ENCODE assay signal across 14 cellular contexts in the genomic region with DNA sequence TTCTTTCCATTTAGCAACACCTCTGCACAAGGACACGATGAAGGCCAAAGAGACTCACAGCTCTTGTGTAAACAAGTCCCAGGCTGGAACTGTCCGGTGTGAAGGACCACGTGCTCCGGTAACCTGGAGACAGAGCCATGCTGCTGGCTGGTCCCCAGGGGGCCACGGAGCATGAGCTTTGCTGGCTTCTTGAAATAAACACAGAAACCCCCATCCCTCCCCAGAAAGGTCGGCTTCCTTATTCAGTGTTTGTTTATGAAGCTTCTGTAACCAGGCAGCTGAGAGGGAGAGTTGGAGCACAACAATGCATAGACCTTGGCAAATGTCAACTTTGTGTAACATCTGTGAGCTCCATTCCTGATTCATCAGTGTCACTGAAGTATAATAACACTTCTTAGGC.
A peak's percentile ranks its signal among the peaks of the same experiment; 100 is the strongest.
DNase-seq lines count a peak whose midpoint lies in the region; ATAC-seq lines count a peak whose summit lies in the region.
"Had no signal": no experiment of that assay in that cellular context is flagged by ENCODE, and none has a peak within 500 bp of the region (broad histone marks: within the 10 kb centered on the region; RNA-seq: fewer than 3 reads in every experiment).

No MANE protein-coding gene starts in this region.

- intact Hi-C loops in left ventricle myocardium superior (cut with micrococcal nuclease) = no loop called here

- H3K4me1 ChIP-seq in SJSA1 (replicated peaks) = peaks cover 38% of the 10 kb centered on the region

- DNase-seq in NCI-H2196 (lab: John Stamatoyannopoulos, UW; ENCODE audit: unreplicated experiment) (peak; percentile 8), NCI-H2196 treated with DMSO at 0.1 percent for 48 hours (lab: John Stamatoyannopoulos, UW; ENCODE audit: unreplicated experiment) (no peak), SJSA1 (ENCODE audit: low read depth in 1 of 2, low spot score in 2 of 2) (peak; percentile 50 to 52), left ventricle myocardium superior (peak; percentile 44), cerebellum (ENCODE audit: low spot score) (no peak)
- DNase-seq in activated T-cell treated with anti-CD3 and anti-CD28 coated beads, Interleukin-2, amount 50 U/mL, for 48 hours = no peak
- DNase-seq: ACHN; activated CD4-positive, alpha-beta T cell treated with anti-CD3 and anti-CD28 coated beads for 4 hours; activated T-cell treated with anti-CD3 and anti-CD28 coated beads, Interleukin-2, amount 50 U/mL, for 72 hours; dorsolateral prefrontal cortex; NCI-H526 treated with DMSO at 0.1 percent for 48 hours; RPMI8226 had no signal

- no peak overlapping the region for H3K4me3 Mint-ChIP-seq in stimulated activated memory B cell treated with anti-CD40 and anti-IgM and Interleukin-4, amounts not matched to agents 10 μg/mL and 1 μg/mL and 100 μg/mL, for 72 hours
- H3K4me3 Mint-ChIP-seq: activated T-cell treated with anti-CD3 and anti-CD28 coated beads, Interleukin-2, amount 50 U/mL, for 72 hours had no signal

- no peaks in the 10 kb centered on the region for H3K9me3 ChIP-seq in SJSA1 (replicated peaks)

- peaks cover 28% of the 10 kb centered on the region for H3K36me3 Mint-ChIP-seq in stimulated activated memory B cell treated with anti-CD40 and anti-IgM and Interleukin-4, amounts not matched to agents 10 μg/mL and 1 μg/mL and 100 μg/mL, for 72 hours

- peaks cover 24% of the 10 kb centered on the region for H3K4me1 Mint-ChIP-seq in stimulated activated memory B cell treated with anti-CD40 and anti-IgM and Interleukin-4, amounts not matched to agents 10 μg/mL and 1 μg/mL and 100 μg/mL, for 72 hours

- no peaks in the 10 kb centered on the region for H3K27me3 Mint-ChIP-seq in stimulated activated memory B cell treated with anti-CD40 and anti-IgM and Interleukin-4, amounts not matched to agents 10 μg/mL and 1 μg/mL and 100 μg/mL, for 72 hours

- peak overlapping the region; percentile 51 for H3K27ac ChIP-seq in SJSA1
- H3K27ac ChIP-seq: dorsolateral prefrontal cortex had no signal

- H3K27ac Mint-ChIP-seq in stimulated activated memory B cell treated with anti-CD40 and anti-IgM and Interleukin-4, amounts not matched to agents 10 μg/mL and 1 μg/mL and 100 μg/mL, for 72 hours = peak overlapping the region; percentile 88
- H3K27ac Mint-ChIP-seq: activated T-cell treated with anti-CD3 and anti-CD28 coated beads, Interleukin-2, amount 50 U/mL, for 72 hours had no signal

- no peaks in the 10 kb centered on the region for H3K27me3 ChIP-seq in SJSA1 (replicated peaks)

- H3K36me3 ChIP-seq in SJSA1 = peaks cover 11% of the 10 kb centered on the region

- no peak overlapping the region for H3K4me3 ChIP-seq in SJSA1
- H3K4me3 ChIP-seq: dorsolateral prefrontal cortex had no signal

- ATAC-seq in left ventricle myocardium superior = peak; percentile 91
- ATAC-seq in stimulated activated memory B cell treated with anti-CD40 and anti-IgM and Interleukin-4, amounts not matched to agents 10 μg/mL and 1 μg/mL and 100 μg/mL, for 72 hours = peak; percentile 94
- no peak for ATAC-seq in GM21528 (IDR thresholded peaks at IDR 0.05; ENCODE audit: low FRiP score, unreplicated experiment)
- ATAC-seq: activated T-cell treated with anti-CD3 and anti-CD28 coated beads, Interleukin-2, amount 50 U/mL, for 72 hours had no signal

- H3K9me3 Mint-ChIP-seq in stimulated activated memory B cell treated with anti-CD40 and anti-IgM and Interleukin-4, amounts not matched to agents 10 μg/mL and 1 μg/mL and 100 μg/mL, for 72 hours = peaks cover 3% of the 10 kb centered on the region
- H3K9me3 Mint-ChIP-seq: activated T-cell treated with anti-CD3 and anti-CD28 coated beads, Interleukin-2, amount 50 U/mL, for 72 hours had no signal

Comparison
In these comparisons a context has a peak if more than half of its experiments do, and no peak if none do; other contexts are left out.
1. DNase-seq: peak in NCI-H2196 (single experiment), SJSA1 (2 of 2) and left ventricle myocardium superior (single experiment); none in NCI-H2196 treated with DMSO at 0.1 percent for 48 hours (single experiment), activated T-cell treated with anti-CD3 and anti-CD28 coated beads, Interleukin-2, amount 50 U/mL, for 48 hours (0 of 2) and cerebellum (single experiment).